In genomic region chr10:80516506-80517075, GRCh38 we compare ENCODE assay signal across 18 cellular contexts. TPM values are rescaled to one million over a fixed set of nuclear protein-coding genes. Genes with fewer than 3 reads are reported as not detected.
A peak's percentile ranks its signal among the peaks of the same experiment; 100 is the strongest.
DNase-seq lines count a peak whose midpoint lies in the region; ATAC-seq and TF ChIP-seq lines count a peak whose summit lies in the region.
"Had no signal": no experiment of that assay in that cellular context is flagged by ENCODE, and none has a peak within 500 bp of the region (broad histone marks: within the 10 kb centered on the region; RNA-seq: fewer than 3 reads in every experiment).

No MANE protein-coding gene starts in this region.

- intact Hi-C loops in cardiac septum (cut with DNase I) = no loop called here
- intact Hi-C loops in left ventricle myocardium superior (cut with micrococcal nuclease) = no loop called here
- intact Hi-C loops in natural killer cell (cut with micrococcal nuclease) = no loop called here
- intact Hi-C loops in aorta (cut with DNase I) = no loop called here

- TF ChIP-seq CTCF in natural killer cell (IDR thresholded peaks at IDR 0.05) = no peak
- TF ChIP-seq CTCF in osteocyte (IDR thresholded peaks at IDR 0.05) = no peak

- 87 to 90% methylated on average over 6 of the region's 6 CpGs for WGBS in aorta, 2 donors

- H3K4me3 Mint-ChIP-seq in activated naive CD8-positive, alpha-beta T cell treated with anti-CD3 and anti-CD28 coated beads, Interleukin-2, amount 50 U/mL, for 24 hours = no peak overlapping the region
- no peak overlapping the region for H3K4me3 Mint-ChIP-seq in natural killer cell
- no peak overlapping the region for H3K4me3 Mint-ChIP-seq in osteocyte (ENCODE audit: unreplicated experiment)

- no peaks in the 10 kb centered on the region for H3K27me3 Mint-ChIP-seq in activated naive CD8-positive, alpha-beta T cell treated with anti-CD3 and anti-CD28 coated beads, Interleukin-2, amount 50 U/mL, for 24 hours
- H3K27me3 Mint-ChIP-seq in natural killer cell (ENCODE audit: low read depth in 2 of 2) (no peaks in the 10 kb centered on the region), osteocyte (ENCODE audit: unreplicated experiment) (no peaks in the 10 kb centered on the region)

- no peaks in the 10 kb centered on the region for H3K9me3 Mint-ChIP-seq in activated naive CD8-positive, alpha-beta T cell treated with anti-CD3 and anti-CD28 coated beads, Interleukin-2, amount 50 U/mL, for 24 hours
- H3K9me3 Mint-ChIP-seq in natural killer cell = no peaks in the 10 kb centered on the region
- no peaks in the 10 kb centered on the region for H3K9me3 Mint-ChIP-seq in osteocyte (ENCODE audit: unreplicated experiment)

- ATAC-seq in left ventricle myocardium superior (no peak), natural killer cell (no peak), aorta (ENCODE audit: low FRiP score) (no peak)
- peak; percentile 29 for ATAC-seq in activated naive CD8-positive, alpha-beta T cell treated with anti-CD3 and anti-CD28 coated beads, Interleukin-2, amount 50 U/mL, for 24 hours

- H3K9me3 ChIP-seq in aorta (ENCODE audit: control insufficient read depth, low read length) = no peaks in the 10 kb centered on the region

- H3K4me1 ChIP-seq in aorta (ENCODE audit: control insufficient read depth in 1 of 2, insufficient read depth in 2 of 2, low read length in 2 of 2) = no peaks in the 10 kb centered on the region

- H3K4me1 Mint-ChIP-seq in activated naive CD8-positive, alpha-beta T cell treated with anti-CD3 and anti-CD28 coated beads, Interleukin-2, amount 50 U/mL, for 24 hours = peaks cover 26% of the 10 kb centered on the region
- peaks cover 48 to 53% of the 10 kb centered on the region in 2 donors for H3K4me1 Mint-ChIP-seq in natural killer cell
- no peaks in the 10 kb centered on the region for H3K4me1 Mint-ChIP-seq in osteocyte (ENCODE audit: unreplicated experiment)

- peaks cover 22% of the 10 kb centered on the region for H3K36me3 Mint-ChIP-seq in activated naive CD8-positive, alpha-beta T cell treated with anti-CD3 and anti-CD28 coated beads, Interleukin-2, amount 50 U/mL, for 24 hours (ENCODE audit: low read depth)
- H3K36me3 Mint-ChIP-seq in natural killer cell (peaks cover 11% of the 10 kb centered on the region), osteocyte (ENCODE audit: unreplicated experiment) (peaks cover 50% of the 10 kb centered on the region)

- no peak overlapping the region for H3K27ac ChIP-seq in aorta (ENCODE audit: low read depth in 1 of 2, low read length in 2 of 2)
- H3K27ac ChIP-seq: cardiac muscle cell, hepatocyte had no signal

- no peak overlapping the region for H3K4me3 ChIP-seq in aorta (ENCODE audit: low read length in 2 of 2)
- H3K4me3 ChIP-seq: cardiac muscle cell, hepatocyte had no signal

- H3K27me3 ChIP-seq in aorta (ENCODE audit: control insufficient read depth in 1 of 2, insufficient read depth in 2 of 2, low read length in 1 of 2) = no peaks in the 10 kb centered on the region
- H3K27me3 ChIP-seq: cardiac muscle cell, hepatocyte had no signal

- peak overlapping the region; percentile 49 for H3K27ac Mint-ChIP-seq in activated naive CD8-positive, alpha-beta T cell treated with anti-CD3 and anti-CD28 coated beads, Interleukin-2, amount 50 U/mL, for 24 hours
- peak overlapping the region; percentile 79 to 81 for H3K27ac Mint-ChIP-seq in natural killer cell
- no peak overlapping the region for H3K27ac Mint-ChIP-seq in osteocyte (ENCODE audit: unreplicated experiment)

- peaks cover 0 to 9% of the 10 kb centered on the region in 2 donors for H3K36me3 ChIP-seq in aorta (ENCODE audit: control insufficient read depth in 1 of 2, insufficient read depth in 2 of 2, low read length in 1 of 2)

- DNase-seq in cardiac septum (ENCODE audit: low spot score) (peak; percentile 66), left ventricle myocardium superior (no peak), natural killer cell (no peak), aorta (peak; percentile 36 to 45), NCI-H1436 treated with DMSO at 0.1 percent for 48 hours (lab: John Stamatoyannopoulos, UW) (no peak), iPS-NIHi7 (ENCODE audit: extremely low spot score) (no peak), osteocyte (ENCODE audit: extremely low spot score, unreplicated experiment) (no peak)
- no peak for DNase-seq in activated naive CD8-positive, alpha-beta T cell treated with anti-CD3 and anti-CD28 coated beads, Interleukin-2, amount 50 U/mL, for 24 hours
- DNase-seq: activated T-cell treated with anti-CD3 and anti-CD28 coated beads, Interleukin-2, amount 50 U/mL, for 1 hour; AML-193; EL; Karpas-422; NCI-H187; NCI-H774; nucleus accumbens; SHP77 treated with DMSO at 0.1 percent for 48 hours had no signal

RNA-seq across cellular contexts. Expression of gene SH2D4B, which starts 21.1 kb away (rescaled TPM):
- not detected for total RNA-seq in cardiac septum
- not detected for total RNA-seq in left ventricle myocardium superior
- total RNA-seq in natural killer cell = under 1 TPM; 0.19 to 0.30 (median 0.27) TPM
- under 1 TPM; 0.27 to 0.52 TPM for total RNA-seq in aorta
- not detected for polyA plus RNA-seq in aorta
- total RNA-seq in osteocyte = not detected in 2 replicates
- total RNA-seq: cardiac muscle cell, hepatocyte had no signal
- polyA plus RNA-seq: cardiac muscle cell, hepatocyte had no signal

Comparison
In these comparisons a context has a peak if more than half of its experiments do, and no peak if none do; other contexts are left out.
1. DNase-seq: peak in cardiac septum (single experiment) and aorta (2 of 2); none in left ventricle myocardium superior (single experiment), activated naive CD8-positive, alpha-beta T cell treated with anti-CD3 and anti-CD28 coated beads, Interleukin-2, amount 50 U/mL, for 24 hours (single experiment), natural killer cell (single experiment), NCI-H1436 treated with DMSO at 0.1 percent for 48 hours (single experiment), iPS-NIHi7 (single experiment) and osteocyte (single experiment).